In genomic region chr17:77475012-77475976, GRCh38 we compare ENCODE assay signal across 9 cellular contexts.
DNase-seq lines count a peak whose midpoint lies in the region; ATAC-seq and TF ChIP-seq lines count a peak whose summit lies in the region.
"Had no signal": no experiment of that assay in that cellular context is flagged by ENCODE, and none has a peak within 500 bp of the region (broad histone marks: within the 10 kb centered on the region; RNA-seq: fewer than 3 reads in every experiment).

No MANE protein-coding gene starts in this region.

- H3K36me3 ChIP-seq in HEK293 (ENCODE audit: control insufficient read depth in 2 of 2, insufficient read depth in 1 of 2, low read length in 2 of 2): peaks cover under 1 to 1% of the 10 kb centered on the region in 2 experiments; a peak in 2 of 3 replicates
- no peaks in the 10 kb centered on the region for H3K36me3 ChIP-seq in prostate gland

- TF ChIP-seq CTCF in HEK293 (tag by site-specific recombination; IDR thresholded peaks at IDR 0.05) (no peak), prostate gland (IDR thresholded peaks at IDR 0.05) (no peak)

- peak overlapping the region; percentile 96 for H3K27ac Mint-ChIP-seq in central memory CD8-positive, alpha-beta T cell (ENCODE audit: low read depth)

- H3K27me3 Mint-ChIP-seq in central memory CD8-positive, alpha-beta T cell: no peaks in the 10 kb centered on the region

- H3K9me3 Mint-ChIP-seq in central memory CD8-positive, alpha-beta T cell: no peaks in the 10 kb centered on the region

- H3K4me1 ChIP-seq in HEK293 (ENCODE audit: control insufficient read depth, insufficient read depth, low read length): peaks cover 28% of the 10 kb centered on the region
- peaks cover 53% of the 10 kb centered on the region for H3K4me1 ChIP-seq in prostate gland (replicated peaks)

- POLR2A ChIA-PET in HEK293 (lab: Yijun Ruan, JAX): no interaction called here

- peak; percentile 76 for ATAC-seq in central memory CD8-positive, alpha-beta T cell (replicated peaks; ENCODE audit: extremely low read depth, poor library complexity, severe bottlenecking)
- no peak for ATAC-seq in HG03175 (IDR thresholded peaks at IDR 0.05; ENCODE audit: unreplicated experiment)
- ATAC-seq in HG02852 (IDR thresholded peaks at IDR 0.05; ENCODE audit: unreplicated experiment): no peak

- DNase-seq in activated CD4-positive, CD25-positive, alpha-beta regulatory T cell treated with anti-CD3 and anti-CD28 coated beads, Interleukin-2, amount 50 U/mL, for 16 hours (ENCODE audit: low read depth, low spot score): peak; percentile 46
- DNase-seq in central memory CD8-positive, alpha-beta T cell (ENCODE audit: low spot score in 2 of 2): peak in 1 of 2 donors; percentile 55
- DNase-seq in prostate gland (ENCODE audit: low spot score): no peak
- no peak for DNase-seq in T1000 (lab: John Stamatoyannopoulos, UW)
- no peak for DNase-seq in midbrain (lab: John Stamatoyannopoulos, UW)

- H3K4me3 ChIP-seq in HEK293 (ENCODE audit: low read depth, low read length) (no peak overlapping the region), prostate gland (no peak overlapping the region)
- H3K4me3 ChIP-seq: SK-N-MC had no signal

- no peaks in the 10 kb centered on the region for H3K27me3 ChIP-seq in prostate gland (replicated peaks; ENCODE audit: insufficient read depth)

- CTCF ChIA-PET in HEK293 (lab: Yijun Ruan, JAX): interaction anchor here (1.1 to 3.2 kb wide), 3 partner anchors 19 to 45 kb away, joined by 3 to 17 read pairs (median 6); no protein-coding TSS in a partner anchor

- no peaks in the 10 kb centered on the region for H3K9me3 ChIP-seq in HEK293 (ENCODE audit: control insufficient read depth, insufficient read depth, low read depth, low read length)
- H3K9me3 ChIP-seq in prostate gland: no peaks in the 10 kb centered on the region

- no peak for TF ChIP-seq POLR2A in prostate gland (IDR thresholded peaks at IDR 0.05)

- intact Hi-C loops in prostate gland (cut with DNase I): loop anchor here (5.0 kb wide), 1 partner anchor 48 kb away; no protein-coding TSS in a partner anchor

- 58% methylated on average over 26 of the region's 27 CpGs for WGBS in prostate gland

- peaks cover 29% of the 10 kb centered on the region for H3K36me3 Mint-ChIP-seq in central memory CD8-positive, alpha-beta T cell (ENCODE audit: insufficient read depth)

- no peak overlapping the region for H3K27ac ChIP-seq in HEK293 (ENCODE audit: extremely low read depth, low read depth, low read length)
- peak overlapping the region; percentile 74 to 77 for H3K27ac ChIP-seq in prostate gland

- H3K4me1 Mint-ChIP-seq in central memory CD8-positive, alpha-beta T cell: peaks cover 91% of the 10 kb centered on the region

- peak overlapping the region; percentile 77 for H3K4me3 Mint-ChIP-seq in central memory CD8-positive, alpha-beta T cell

TF ChIP-seq in HEK293, 187 proteins besides CTCF, POLR2A, EP300 and RAD21:
- TF ChIP-seq ZIC2 (tag by site-specific recombination; IDR thresholded peaks at IDR 0.05) (peak; percentile 96), ZNF24 (tag by site-specific recombination; IDR thresholded peaks at IDR 0.05) (no peak), ZNF2 (tag by site-specific recombination; IDR thresholded peaks at IDR 0.05) (no peak), GLIS1 (tag by site-specific recombination; IDR thresholded peaks at IDR 0.05) (peak; percentile 44)
